24 cellular contexts compared by ENCODE assay signal in genomic region chr22:33051960-33052839, GRCh38. TPM values are rescaled to one million over a fixed set of nuclear protein-coding genes. Genes with fewer than 3 reads are reported as not detected.
DNase-seq lines count a peak whose midpoint lies in the region; FAIRE-seq and TF ChIP-seq lines count a peak whose summit lies in the region.
"Had no signal": no experiment of that assay in that cellular context is flagged by ENCODE, and none has a peak within 500 bp of the region (broad histone marks: within the 10 kb centered on the region; RNA-seq: fewer than 3 reads in every experiment).

No MANE protein-coding gene starts in this region.

- no peaks in the 10 kb centered on the region for H3K36me3 Mint-ChIP-seq in endodermal cell (ENCODE audit: low read depth)
- H3K36me3 Mint-ChIP-seq: CD4-positive, CD25-positive, alpha-beta regulatory T cell; stimulated activated naive B cell treated with anti-CD40 and anti-IgM and Interleukin-4, amounts not matched to agents 10 μg/mL and 1 μg/mL and 100 μg/mL, for 72 hours had no signal

- H3K27ac ChIP-seq in endodermal cell (ENCODE audit: low read depth, low read length), result no peak overlapping the region
- H3K27ac ChIP-seq: upper lobe of right lung had no signal

- no peak for TF ChIP-seq POLR2A in GM12891 (IDR thresholded peaks at IDR 0.05; ENCODE audit: low read depth, low read length)

- H3K27ac Mint-ChIP-seq in endodermal cell, result no peak overlapping the region
- H3K27ac Mint-ChIP-seq: stimulated activated naive B cell treated with anti-CD40 and anti-IgM and Interleukin-4, amounts not matched to agents 10 μg/mL and 1 μg/mL and 100 μg/mL, for 72 hours; T-helper 2 cell treated with Interferon-gamma antibody and Interleukin-4, amounts not matched to agents 5 μg/mL and 100 μg/mL, for 36 hours had no signal

- H3K9me3 ChIP-seq in endodermal cell (ENCODE audit: control insufficient read depth, low read length), result no peaks in the 10 kb centered on the region
- H3K9me3 ChIP-seq: upper lobe of right lung had no signal

- no peak for FAIRE-seq in GM12891 (lab: Jason Lieb, UNC)
- FAIRE-seq: A204.1, GM12878, keratinocyte, small intestine had no signal

- no peak overlapping the region for H3K9ac ChIP-seq in endodermal cell (ENCODE audit: extremely low read depth, low read length, poor library complexity, severe bottlenecking)

- DNase-seq in NCI-H2107 treated with DMSO at 0.1 percent for 48 hours (lab: John Stamatoyannopoulos, UW; ENCODE audit: unreplicated experiment) (peak; percentile 49), NCI-H2107 (lab: John Stamatoyannopoulos, UW) (no peak), NCI-H2227 treated with DMSO at 0.1 percent for 48 hours (lab: John Stamatoyannopoulos, UW) (peak; percentile 60), endodermal cell (peak; percentile 59), retina (peak; percentile 59), LoVo (ENCODE audit: low spot score) (no peak), GM12891 (ENCODE audit: insufficient read length, low spot score) (no peak)
- no peak for DNase-seq in activated CD4-positive, alpha-beta T cell treated with anti-CD3 and anti-CD28 coated beads, Interleukin-2, amount 50 U/mL, for 1 hour
- DNase-seq: activated CD4-positive, alpha-beta T cell treated with anti-CD3 and anti-CD28 coated beads for 1 hour; activated gamma-delta T cell; aorta; CD4-positive, CD25-positive, alpha-beta regulatory T cell; cortex of kidney; NCI-H1092 treated with DMSO at 0.1 percent for 48 hours; small intestine; stimulated activated naive B cell treated with anti-CD40 and anti-IgM and Interleukin-4, amounts not matched to agents 10 μg/mL and 1 μg/mL and 100 μg/mL, for 72 hours; upper lobe of right lung had no signal

- peaks cover 50% of the 10 kb centered on the region for H3K4me1 Mint-ChIP-seq in endodermal cell
- H3K4me1 Mint-ChIP-seq: CD4-positive, CD25-positive, alpha-beta regulatory T cell had no signal

- H3K4me3 Mint-ChIP-seq in endodermal cell, result peak overlapping the region; percentile 31
- H3K4me3 Mint-ChIP-seq: CD4-positive, CD25-positive, alpha-beta regulatory T cell; stimulated activated naive B cell treated with anti-CD40 and anti-IgM and Interleukin-4, amounts not matched to agents 10 μg/mL and 1 μg/mL and 100 μg/mL, for 72 hours; T-helper 2 cell treated with Interferon-gamma antibody and Interleukin-4, amounts not matched to agents 5 μg/mL and 100 μg/mL, for 36 hours had no signal

- TF ChIP-seq CTCF in endodermal cell (conservative IDR thresholded peaks at IDR 0.05), result no peak

- no peaks in the 10 kb centered on the region for H3K36me3 ChIP-seq in endodermal cell (ENCODE audit: control insufficient read depth, insufficient read depth, low read length)
- H3K36me3 ChIP-seq: upper lobe of right lung had no signal

- no peaks in the 10 kb centered on the region for H3K9me3 Mint-ChIP-seq in endodermal cell
- H3K9me3 Mint-ChIP-seq: stimulated activated naive B cell treated with anti-CD40 and anti-IgM and Interleukin-4, amounts not matched to agents 10 μg/mL and 1 μg/mL and 100 μg/mL, for 72 hours; T-helper 2 cell treated with Interferon-gamma antibody and Interleukin-4, amounts not matched to agents 5 μg/mL and 100 μg/mL, for 36 hours had no signal

- peaks cover 8% of the 10 kb centered on the region for H3K4me1 ChIP-seq in endodermal cell (ENCODE audit: control insufficient read depth, insufficient read depth, low read length)
- H3K4me1 ChIP-seq: upper lobe of right lung had no signal

- H3K27me3 ChIP-seq in endodermal cell (ENCODE audit: control insufficient read depth, insufficient read depth, low read length, poor library complexity, severe bottlenecking), result peaks cover 16% of the 10 kb centered on the region

- H3K27me3 Mint-ChIP-seq in endodermal cell (ENCODE audit: insufficient read depth), result peaks cover 39% of the 10 kb centered on the region

- 53 to 69% methylated on average over 3 to 9 of the region's 11 CpGs for WGBS in endodermal cell (ENCODE audit: insufficient coverage in 1 of 2, insufficient read length in 1 of 2), 2 experiments

- no peak overlapping the region for H3K4me3 ChIP-seq in endodermal cell (ENCODE audit: low read length)
- H3K4me3 ChIP-seq: GM12878, upper lobe of right lung had no signal

TF ChIP-seq in GM12891, 5 proteins besides CTCF, POLR2A, EP300 and RAD21:
- TF ChIP-seq PAX5 (IDR thresholded peaks at IDR 0.05; ENCODE audit: insufficient read depth, low read length, severe bottlenecking) (no peak), POU2F2 (IDR thresholded peaks at IDR 0.05; ENCODE audit: low read depth, low read length) (no peak), TAF1 (IDR thresholded peaks at IDR 0.05; ENCODE audit: low read depth, low read length) (no peak), SPI1 (IDR thresholded peaks at IDR 0.05; ENCODE audit: low read depth, low read length) (no peak), POLR2AphosphoS5 (IDR thresholded peaks at IDR 0.05; ENCODE audit: low read depth, low read length) (no peak)

RNA-seq across cellular contexts. Expression of gene SYN3, which starts 6.0 kb away (rescaled TPM):
- 1 to 10 TPM; 4.2 to 4.5 TPM for total RNA-seq in endodermal cell
- polyA plus RNA-seq in endodermal cell (2013, experiment 1 of 2), result 2.6 TPM
- 2.3 TPM for polyA plus RNA-seq in endodermal cell (2013, experiment 2 of 2)
- polyA plus RNA-seq in GM12891 (2012; ENCODE audit: low read depth, missing spikeins), result not detected
- total RNA-seq: CD4-positive, CD25-positive, alpha-beta regulatory T cell; epithelial cell of proximal tubule; GM12878; osteoblast; Right ventricle myocardium inferior had no signal
- polyA plus RNA-seq: CD4-positive, CD25-positive, alpha-beta regulatory T cell; GM12878; keratinocyte had no signal

Comparison
In these comparisons a context has a peak if more than half of its experiments do, and no peak if none do; other contexts are left out.
1. DNase-seq: peak in NCI-H2107 treated with DMSO at 0.1 percent for 48 hours (single experiment), NCI-H2227 treated with DMSO at 0.1 percent for 48 hours (single experiment), endodermal cell (single experiment) and retina (single experiment); none in NCI-H2107 (single experiment), LoVo (single experiment), GM12891 (single experiment) and activated CD4-positive, alpha-beta T cell treated with anti-CD3 and anti-CD28 coated beads, Interleukin-2, amount 50 U/mL, for 1 hour (single experiment).